ENCODE assay signal across 2 cellular contexts in the genomic region with DNA sequence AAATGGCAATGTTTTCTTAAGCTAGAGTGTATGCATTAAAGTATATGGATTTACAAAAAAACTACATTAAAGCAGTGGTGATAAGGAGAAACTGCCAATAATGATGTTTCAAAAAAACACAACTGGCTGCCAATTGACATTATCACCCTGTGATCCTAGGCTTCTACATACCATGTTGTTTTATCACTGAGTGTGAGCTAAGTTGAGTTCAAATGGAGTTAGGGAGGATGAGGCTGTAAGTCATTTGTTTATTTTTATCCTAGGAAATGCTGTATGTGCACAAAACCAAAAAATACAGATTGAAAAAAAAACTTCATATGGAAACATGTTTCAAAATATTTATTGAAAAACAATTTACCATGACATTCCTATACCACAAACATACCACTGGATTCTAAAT.
TF ChIP-seq lines count a peak whose summit lies in the region.

No MANE protein-coding gene starts in this region.

TF ChIP-seq in A549, 52 proteins besides CTCF, POLR2A, EP300 and RAD21:
- TF ChIP-seq KDM5A (IDR thresholded peaks at IDR 0.05) (no peak), TFCP2L1 (CRISPR knock-in tag; IDR thresholded peaks at IDR 0.05) (no peak), MAFK (IDR thresholded peaks at IDR 0.05; ENCODE audit: partially characterized antibody) (peak; percentile 52)

TF ChIP-seq in K562, 482 proteins besides CTCF, POLR2A, EP300 and RAD21:
- TF ChIP-seq ETS2 (tag; IDR thresholded peaks at IDR 0.05; ENCODE audit: borderline replicate concordance, poor library complexity, severe bottlenecking), result no peak
- no peak for TF ChIP-seq MYBL2 (IDR thresholded peaks at IDR 0.05; ENCODE audit: low read depth)
- TF ChIP-seq MYBL2 (CRISPR knock-in tag; IDR thresholded peaks at IDR 0.05; ENCODE audit: borderline replicate concordance), result no peak
- TF ChIP-seq MAFF (IDR thresholded peaks at IDR 0.05; ENCODE audit: low read length), result no peak
- no peak for TF ChIP-seq SPI1 (IDR thresholded peaks at IDR 0.05; ENCODE audit: borderline replicate concordance, low read depth, low read length)
- no peak for TF ChIP-seq DACH1 (IDR thresholded peaks at IDR 0.05; ENCODE audit: partially characterized antibody)
- TF ChIP-seq, protein P1, sequence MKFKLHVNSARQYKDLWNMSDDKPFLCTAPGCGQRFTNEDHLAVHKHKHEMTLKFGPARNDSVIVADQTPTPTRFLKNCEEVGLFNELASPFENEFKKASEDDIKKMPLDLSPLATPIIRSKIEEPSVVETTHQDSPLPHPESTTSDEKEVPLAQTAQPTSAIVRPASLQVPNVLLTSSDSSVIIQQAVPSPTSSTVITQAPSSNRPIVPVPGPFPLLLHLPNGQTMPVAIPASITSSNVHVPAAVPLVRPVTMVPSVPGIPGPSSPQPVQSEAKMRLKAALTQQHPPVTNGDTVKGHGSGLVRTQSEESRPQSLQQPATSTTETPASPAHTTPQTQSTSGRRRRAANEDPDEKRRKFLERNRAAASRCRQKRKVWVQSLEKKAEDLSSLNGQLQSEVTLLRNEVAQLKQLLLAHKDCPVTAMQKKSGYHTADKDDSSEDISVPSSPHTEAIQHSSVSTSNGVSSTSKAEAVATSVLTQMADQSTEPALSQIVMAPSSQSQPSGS (CRISPR knock-in tag; IDR thresholded peaks at IDR 0.05), result no peak
- TF ChIP-seq, protein P2, sequence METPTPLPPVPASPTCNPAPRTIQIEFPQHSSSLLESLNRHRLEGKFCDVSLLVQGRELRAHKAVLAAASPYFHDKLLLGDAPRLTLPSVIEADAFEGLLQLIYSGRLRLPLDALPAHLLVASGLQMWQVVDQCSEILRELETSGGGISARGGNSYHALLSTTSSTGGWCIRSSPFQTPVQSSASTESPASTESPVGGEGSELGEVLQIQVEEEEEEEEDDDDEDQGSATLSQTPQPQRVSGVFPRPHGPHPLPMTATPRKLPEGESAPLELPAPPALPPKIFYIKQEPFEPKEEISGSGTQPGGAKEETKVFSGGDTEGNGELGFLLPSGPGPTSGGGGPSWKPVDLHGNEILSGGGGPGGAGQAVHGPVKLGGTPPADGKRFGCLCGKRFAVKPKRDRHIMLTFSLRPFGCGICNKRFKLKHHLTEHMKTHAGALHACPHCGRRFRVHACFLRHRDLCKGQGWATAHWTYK (CRISPR knock-in tag; IDR thresholded peaks at IDR 0.05), result no peak
- no peak for TF ChIP-seq MBD2 (IDR thresholded peaks at IDR 0.05; ENCODE audit: borderline replicate concordance, low read depth)
- TF ChIP-seq, protein P3, sequence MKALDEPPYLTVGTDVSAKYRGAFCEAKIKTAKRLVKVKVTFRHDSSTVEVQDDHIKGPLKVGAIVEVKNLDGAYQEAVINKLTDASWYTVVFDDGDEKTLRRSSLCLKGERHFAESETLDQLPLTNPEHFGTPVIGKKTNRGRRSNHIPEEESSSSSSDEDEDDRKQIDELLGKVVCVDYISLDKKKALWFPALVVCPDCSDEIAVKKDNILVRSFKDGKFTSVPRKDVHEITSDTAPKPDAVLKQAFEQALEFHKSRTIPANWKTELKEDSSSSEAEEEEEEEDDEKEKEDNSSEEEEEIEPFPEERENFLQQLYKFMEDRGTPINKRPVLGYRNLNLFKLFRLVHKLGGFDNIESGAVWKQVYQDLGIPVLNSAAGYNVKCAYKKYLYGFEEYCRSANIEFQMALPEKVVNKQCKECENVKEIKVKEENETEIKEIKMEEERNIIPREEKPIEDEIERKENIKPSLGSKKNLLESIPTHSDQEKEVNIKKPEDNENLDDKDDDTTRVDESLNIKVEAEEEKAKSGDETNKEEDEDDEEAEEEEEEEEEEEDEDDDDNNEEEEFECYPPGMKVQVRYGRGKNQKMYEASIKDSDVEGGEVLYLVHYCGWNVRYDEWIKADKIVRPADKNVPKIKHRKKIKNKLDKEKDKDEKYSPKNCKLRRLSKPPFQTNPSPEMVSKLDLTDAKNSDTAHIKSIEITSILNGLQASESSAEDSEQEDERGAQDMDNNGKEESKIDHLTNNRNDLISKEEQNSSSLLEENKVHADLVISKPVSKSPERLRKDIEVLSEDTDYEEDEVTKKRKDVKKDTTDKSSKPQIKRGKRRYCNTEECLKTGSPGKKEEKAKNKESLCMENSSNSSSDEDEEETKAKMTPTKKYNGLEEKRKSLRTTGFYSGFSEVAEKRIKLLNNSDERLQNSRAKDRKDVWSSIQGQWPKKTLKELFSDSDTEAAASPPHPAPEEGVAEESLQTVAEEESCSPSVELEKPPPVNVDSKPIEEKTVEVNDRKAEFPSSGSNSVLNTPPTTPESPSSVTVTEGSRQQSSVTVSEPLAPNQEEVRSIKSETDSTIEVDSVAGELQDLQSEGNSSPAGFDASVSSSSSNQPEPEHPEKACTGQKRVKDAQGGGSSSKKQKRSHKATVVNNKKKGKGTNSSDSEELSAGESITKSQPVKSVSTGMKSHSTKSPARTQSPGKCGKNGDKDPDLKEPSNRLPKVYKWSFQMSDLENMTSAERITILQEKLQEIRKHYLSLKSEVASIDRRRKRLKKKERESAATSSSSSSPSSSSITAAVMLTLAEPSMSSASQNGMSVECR (CRISPR knock-in tag; IDR thresholded peaks at IDR 0.05), result no peak
- peak; percentile 59; the same call in 1 of the 2 replicates for TF ChIP-seq ZNF316 (IDR thresholded peaks at IDR 0.05)
- TF ChIP-seq, protein P4, sequence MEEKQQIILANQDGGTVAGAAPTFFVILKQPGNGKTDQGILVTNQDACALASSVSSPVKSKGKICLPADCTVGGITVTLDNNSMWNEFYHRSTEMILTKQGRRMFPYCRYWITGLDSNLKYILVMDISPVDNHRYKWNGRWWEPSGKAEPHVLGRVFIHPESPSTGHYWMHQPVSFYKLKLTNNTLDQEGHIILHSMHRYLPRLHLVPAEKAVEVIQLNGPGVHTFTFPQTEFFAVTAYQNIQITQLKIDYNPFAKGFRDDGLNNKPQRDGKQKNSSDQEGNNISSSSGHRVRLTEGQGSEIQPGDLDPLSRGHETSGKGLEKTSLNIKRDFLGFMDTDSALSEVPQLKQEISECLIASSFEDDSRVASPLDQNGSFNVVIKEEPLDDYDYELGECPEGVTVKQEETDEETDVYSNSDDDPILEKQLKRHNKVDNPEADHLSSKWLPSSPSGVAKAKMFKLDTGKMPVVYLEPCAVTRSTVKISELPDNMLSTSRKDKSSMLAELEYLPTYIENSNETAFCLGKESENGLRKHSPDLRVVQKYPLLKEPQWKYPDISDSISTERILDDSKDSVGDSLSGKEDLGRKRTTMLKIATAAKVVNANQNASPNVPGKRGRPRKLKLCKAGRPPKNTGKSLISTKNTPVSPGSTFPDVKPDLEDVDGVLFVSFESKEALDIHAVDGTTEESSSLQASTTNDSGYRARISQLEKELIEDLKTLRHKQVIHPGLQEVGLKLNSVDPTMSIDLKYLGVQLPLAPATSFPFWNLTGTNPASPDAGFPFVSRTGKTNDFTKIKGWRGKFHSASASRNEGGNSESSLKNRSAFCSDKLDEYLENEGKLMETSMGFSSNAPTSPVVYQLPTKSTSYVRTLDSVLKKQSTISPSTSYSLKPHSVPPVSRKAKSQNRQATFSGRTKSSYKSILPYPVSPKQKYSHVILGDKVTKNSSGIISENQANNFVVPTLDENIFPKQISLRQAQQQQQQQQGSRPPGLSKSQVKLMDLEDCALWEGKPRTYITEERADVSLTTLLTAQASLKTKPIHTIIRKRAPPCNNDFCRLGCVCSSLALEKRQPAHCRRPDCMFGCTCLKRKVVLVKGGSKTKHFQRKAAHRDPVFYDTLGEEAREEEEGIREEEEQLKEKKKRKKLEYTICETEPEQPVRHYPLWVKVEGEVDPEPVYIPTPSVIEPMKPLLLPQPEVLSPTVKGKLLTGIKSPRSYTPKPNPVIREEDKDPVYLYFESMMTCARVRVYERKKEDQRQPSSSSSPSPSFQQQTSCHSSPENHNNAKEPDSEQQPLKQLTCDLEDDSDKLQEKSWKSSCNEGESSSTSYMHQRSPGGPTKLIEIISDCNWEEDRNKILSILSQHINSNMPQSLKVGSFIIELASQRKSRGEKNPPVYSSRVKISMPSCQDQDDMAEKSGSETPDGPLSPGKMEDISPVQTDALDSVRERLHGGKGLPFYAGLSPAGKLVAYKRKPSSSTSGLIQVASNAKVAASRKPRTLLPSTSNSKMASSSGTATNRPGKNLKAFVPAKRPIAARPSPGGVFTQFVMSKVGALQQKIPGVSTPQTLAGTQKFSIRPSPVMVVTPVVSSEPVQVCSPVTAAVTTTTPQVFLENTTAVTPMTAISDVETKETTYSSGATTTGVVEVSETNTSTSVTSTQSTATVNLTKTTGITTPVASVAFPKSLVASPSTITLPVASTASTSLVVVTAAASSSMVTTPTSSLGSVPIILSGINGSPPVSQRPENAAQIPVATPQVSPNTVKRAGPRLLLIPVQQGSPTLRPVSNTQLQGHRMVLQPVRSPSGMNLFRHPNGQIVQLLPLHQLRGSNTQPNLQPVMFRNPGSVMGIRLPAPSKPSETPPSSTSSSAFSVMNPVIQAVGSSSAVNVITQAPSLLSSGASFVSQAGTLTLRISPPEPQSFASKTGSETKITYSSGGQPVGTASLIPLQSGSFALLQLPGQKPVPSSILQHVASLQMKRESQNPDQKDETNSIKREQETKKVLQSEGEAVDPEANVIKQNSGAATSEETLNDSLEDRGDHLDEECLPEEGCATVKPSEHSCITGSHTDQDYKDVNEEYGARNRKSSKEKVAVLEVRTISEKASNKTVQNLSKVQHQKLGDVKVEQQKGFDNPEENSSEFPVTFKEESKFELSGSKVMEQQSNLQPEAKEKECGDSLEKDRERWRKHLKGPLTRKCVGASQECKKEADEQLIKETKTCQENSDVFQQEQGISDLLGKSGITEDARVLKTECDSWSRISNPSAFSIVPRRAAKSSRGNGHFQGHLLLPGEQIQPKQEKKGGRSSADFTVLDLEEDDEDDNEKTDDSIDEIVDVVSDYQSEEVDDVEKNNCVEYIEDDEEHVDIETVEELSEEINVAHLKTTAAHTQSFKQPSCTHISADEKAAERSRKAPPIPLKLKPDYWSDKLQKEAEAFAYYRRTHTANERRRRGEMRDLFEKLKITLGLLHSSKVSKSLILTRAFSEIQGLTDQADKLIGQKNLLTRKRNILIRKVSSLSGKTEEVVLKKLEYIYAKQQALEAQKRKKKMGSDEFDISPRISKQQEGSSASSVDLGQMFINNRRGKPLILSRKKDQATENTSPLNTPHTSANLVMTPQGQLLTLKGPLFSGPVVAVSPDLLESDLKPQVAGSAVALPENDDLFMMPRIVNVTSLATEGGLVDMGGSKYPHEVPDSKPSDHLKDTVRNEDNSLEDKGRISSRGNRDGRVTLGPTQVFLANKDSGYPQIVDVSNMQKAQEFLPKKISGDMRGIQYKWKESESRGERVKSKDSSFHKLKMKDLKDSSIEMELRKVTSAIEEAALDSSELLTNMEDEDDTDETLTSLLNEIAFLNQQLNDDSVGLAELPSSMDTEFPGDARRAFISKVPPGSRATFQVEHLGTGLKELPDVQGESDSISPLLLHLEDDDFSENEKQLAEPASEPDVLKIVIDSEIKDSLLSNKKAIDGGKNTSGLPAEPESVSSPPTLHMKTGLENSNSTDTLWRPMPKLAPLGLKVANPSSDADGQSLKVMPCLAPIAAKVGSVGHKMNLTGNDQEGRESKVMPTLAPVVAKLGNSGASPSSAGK (IDR thresholded peaks at IDR 0.05), result no peak
- no peak for TF ChIP-seq POLR3A (IDR thresholded peaks at IDR 0.05; ENCODE audit: borderline replicate concordance, extremely low read depth, insufficient read depth, insufficient read length)
- TF ChIP-seq, protein P5, sequence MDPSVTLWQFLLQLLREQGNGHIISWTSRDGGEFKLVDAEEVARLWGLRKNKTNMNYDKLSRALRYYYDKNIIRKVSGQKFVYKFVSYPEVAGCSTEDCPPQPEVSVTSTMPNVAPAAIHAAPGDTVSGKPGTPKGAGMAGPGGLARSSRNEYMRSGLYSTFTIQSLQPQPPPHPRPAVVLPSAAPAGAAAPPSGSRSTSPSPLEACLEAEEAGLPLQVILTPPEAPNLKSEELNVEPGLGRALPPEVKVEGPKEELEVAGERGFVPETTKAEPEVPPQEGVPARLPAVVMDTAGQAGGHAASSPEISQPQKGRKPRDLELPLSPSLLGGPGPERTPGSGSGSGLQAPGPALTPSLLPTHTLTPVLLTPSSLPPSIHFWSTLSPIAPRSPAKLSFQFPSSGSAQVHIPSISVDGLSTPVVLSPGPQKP (CRISPR knock-in tag; IDR thresholded peaks at IDR 0.05), result no peak
- TF ChIP-seq, protein P6, sequence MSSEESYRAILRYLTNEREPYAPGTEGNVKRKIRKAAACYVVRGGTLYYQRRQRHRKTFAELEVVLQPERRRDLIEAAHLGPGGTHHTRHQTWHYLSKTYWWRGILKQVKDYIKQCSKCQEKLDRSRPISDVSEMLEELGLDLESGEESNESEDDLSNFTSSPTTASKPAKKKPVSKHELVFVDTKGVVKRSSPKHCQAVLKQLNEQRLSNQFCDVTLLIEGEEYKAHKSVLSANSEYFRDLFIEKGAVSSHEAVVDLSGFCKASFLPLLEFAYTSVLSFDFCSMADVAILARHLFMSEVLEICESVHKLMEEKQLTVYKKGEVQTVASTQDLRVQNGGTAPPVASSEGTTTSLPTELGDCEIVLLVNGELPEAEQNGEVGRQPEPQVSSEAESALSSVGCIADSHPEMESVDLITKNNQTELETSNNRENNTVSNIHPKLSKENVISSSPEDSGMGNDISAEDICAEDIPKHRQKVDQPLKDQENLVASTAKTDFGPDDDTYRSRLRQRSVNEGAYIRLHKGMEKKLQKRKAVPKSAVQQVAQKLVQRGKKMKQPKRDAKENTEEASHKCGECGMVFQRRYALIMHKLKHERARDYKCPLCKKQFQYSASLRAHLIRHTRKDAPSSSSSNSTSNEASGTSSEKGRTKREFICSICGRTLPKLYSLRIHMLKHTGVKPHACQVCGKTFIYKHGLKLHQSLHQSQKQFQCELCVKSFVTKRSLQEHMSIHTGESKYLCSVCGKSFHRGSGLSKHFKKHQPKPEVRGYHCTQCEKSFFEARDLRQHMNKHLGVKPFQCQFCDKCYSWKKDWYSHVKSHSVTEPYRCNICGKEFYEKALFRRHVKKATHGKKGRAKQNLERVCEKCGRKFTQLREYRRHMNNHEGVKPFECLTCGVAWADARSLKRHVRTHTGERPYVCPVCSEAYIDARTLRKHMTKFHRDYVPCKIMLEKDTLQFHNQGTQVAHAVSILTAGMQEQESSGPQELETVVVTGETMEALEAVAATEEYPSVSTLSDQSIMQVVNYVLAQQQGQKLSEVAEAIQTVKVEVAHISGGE (CRISPR knock-in tag; IDR thresholded peaks at IDR 0.05), result peak in 1 of 3 experiments; percentile 65; a peak in 2 of 6 replicates
